8 cellular contexts compared by ENCODE assay signal in genomic region chr18:9951022-9951859, GRCh38. TPM values are rescaled to one million over a fixed set of nuclear protein-coding genes. Genes with fewer than 3 reads are reported as not detected.
DNase-seq lines count a peak whose midpoint lies in the region; ATAC-seq and TF ChIP-seq lines count a peak whose summit lies in the region.

No MANE protein-coding gene starts in this region.

- no peak overlapping the region for H3K4me3 ChIP-seq in SU-DHL-6 (ENCODE audit: insufficient read depth, low read length, poor library complexity, severe bottlenecking)
- no peak overlapping the region for H3K4me3 ChIP-seq in fibroblast of mammary gland (ENCODE audit: control insufficient read depth, low read depth, low read length)
- no peak overlapping the region for H3K4me3 ChIP-seq in neural progenitor cell

- H3K9ac ChIP-seq in SU-DHL-6 (ENCODE audit: low read length), result no peak overlapping the region
- H3K9ac ChIP-seq in neural progenitor cell, result no peak overlapping the region

- H3K36me3 Mint-ChIP-seq in neural progenitor cell, result peaks cover 31% of the 10 kb centered on the region

- H2AFZ ChIP-seq in SU-DHL-6 (ENCODE audit: low read depth, low read length, severe bottlenecking), result no peak overlapping the region
- no peak overlapping the region for H2AFZ ChIP-seq in neural progenitor cell (replicated peaks)

- DNase-seq in NCI-H345 (lab: John Stamatoyannopoulos, UW), result peak; percentile 37
- DNase-seq in NCI-H345 treated with DMSO at 0.1 percent for 48 hours (lab: John Stamatoyannopoulos, UW; ENCODE audit: unreplicated experiment), result no peak
- peak; percentile 33 for DNase-seq in KG1 (lab: John Stamatoyannopoulos, UW)
- DNase-seq in fibroblast of mammary gland (ENCODE audit: low read depth), result peak; percentile 76
- DNase-seq in neural progenitor cell (ENCODE audit: low spot score), result peak; percentile 73
- no peak for DNase-seq in DMS79 (lab: John Stamatoyannopoulos, UW)

- H3K27ac Mint-ChIP-seq in neural progenitor cell, result no peak overlapping the region

- H3K27me3 ChIP-seq in SU-DHL-6 (ENCODE audit: low read length) (no peaks in the 10 kb centered on the region), neural progenitor cell (no peaks in the 10 kb centered on the region)

- H3K9me3 ChIP-seq in SU-DHL-6 (ENCODE audit: insufficient read depth, low read length), result no peaks in the 10 kb centered on the region
- no peaks in the 10 kb centered on the region for H3K9me3 ChIP-seq in neural progenitor cell (ENCODE audit: low read depth)

- no peaks in the 10 kb centered on the region for H3K4me1 ChIP-seq in neural progenitor cell

- peaks cover 6% of the 10 kb centered on the region for H3K4me1 Mint-ChIP-seq in neural progenitor cell

- no peak overlapping the region for H3K4me3 Mint-ChIP-seq in neural progenitor cell

- H3K79me2 ChIP-seq in SU-DHL-6 (ENCODE audit: insufficient read depth, low read length) (no peaks in the 10 kb centered on the region; the same call in 1 of the 2 replicates), neural progenitor cell (ENCODE audit: low read depth) (peaks cover 13% of the 10 kb centered on the region)

- H3F3A ChIP-seq in SU-DHL-6 (ENCODE audit: insufficient read depth) (no peaks in the 10 kb centered on the region), neural progenitor cell (ENCODE audit: low read depth) (peaks cover 3% of the 10 kb centered on the region)

- H3K4me2 ChIP-seq in SU-DHL-6 (ENCODE audit: low read depth, low read length, poor library complexity, severe bottlenecking) (no peak overlapping the region), neural progenitor cell (no peak overlapping the region)

- no peak for ATAC-seq in HG03521 (IDR thresholded peaks at IDR 0.05; ENCODE audit: unreplicated experiment)

- no peaks in the 10 kb centered on the region for H3K9me3 Mint-ChIP-seq in neural progenitor cell

- H3K27ac ChIP-seq in SU-DHL-6 (ENCODE audit: low read depth, low read length) (no peak overlapping the region), neural progenitor cell (no peak overlapping the region)

- H3K9me2 ChIP-seq in SU-DHL-6 (replicated peaks; ENCODE audit: insufficient read depth, low read length), result no peaks in the 10 kb centered on the region

- H3K27me3 Mint-ChIP-seq in neural progenitor cell (ENCODE audit: insufficient read depth, low read depth), result no peaks in the 10 kb centered on the region

- H3K36me3 ChIP-seq in SU-DHL-6 (ENCODE audit: low read length), result peaks cover 32% of the 10 kb centered on the region; the same call in 1 of the 2 replicates
- peaks cover 4% of the 10 kb centered on the region for H3K36me3 ChIP-seq in neural progenitor cell

- TF ChIP-seq CTCF in SU-DHL-6 (IDR thresholded peaks at IDR 0.05; ENCODE audit: insufficient read depth, low read length, poor library complexity, severe bottlenecking) (peak; percentile 27), fibroblast of mammary gland (conservative IDR thresholded peaks at IDR 0.05; ENCODE audit: control insufficient read depth, insufficient read depth, low read depth, low read length) (peak; percentile 87), neural progenitor cell (IDR thresholded peaks at IDR 0.05) (peak; percentile 74)

- H4K20me1 ChIP-seq in SU-DHL-6 (ENCODE audit: low read depth, low read length) (0 out of 2 replicates have a peak, but pooled peaks cover 2% of the 10 kb centered on the region), neural progenitor cell (ENCODE audit: low read depth) (peaks cover 20% of the 10 kb centered on the region)

RNA-seq across cellular contexts. Expression of gene VAPA, which starts 37.4 kb away (rescaled TPM):
- total RNA-seq in neural progenitor cell (ENCODE audit: low replicate concordance), result 165 and 285 TPM in 2 replicates

Comparison
In these comparisons a context has a peak if more than half of its experiments do, and no peak if none do; other contexts are left out.
1. DNase-seq: peak in NCI-H345 (single experiment), KG1 (single experiment), fibroblast of mammary gland (single experiment) and neural progenitor cell (single experiment); none in NCI-H345 treated with DMSO at 0.1 percent for 48 hours (single experiment) and DMS79 (single experiment).
2. CTCF ChIP-seq: peak in every context shown above with its lines; median percentile 87 in fibroblast of mammary gland; 74 in neural progenitor cell; 27 in SU-DHL-6.